Comparison of ENCODE assay signal across 8 cellular contexts in the genomic region with DNA sequence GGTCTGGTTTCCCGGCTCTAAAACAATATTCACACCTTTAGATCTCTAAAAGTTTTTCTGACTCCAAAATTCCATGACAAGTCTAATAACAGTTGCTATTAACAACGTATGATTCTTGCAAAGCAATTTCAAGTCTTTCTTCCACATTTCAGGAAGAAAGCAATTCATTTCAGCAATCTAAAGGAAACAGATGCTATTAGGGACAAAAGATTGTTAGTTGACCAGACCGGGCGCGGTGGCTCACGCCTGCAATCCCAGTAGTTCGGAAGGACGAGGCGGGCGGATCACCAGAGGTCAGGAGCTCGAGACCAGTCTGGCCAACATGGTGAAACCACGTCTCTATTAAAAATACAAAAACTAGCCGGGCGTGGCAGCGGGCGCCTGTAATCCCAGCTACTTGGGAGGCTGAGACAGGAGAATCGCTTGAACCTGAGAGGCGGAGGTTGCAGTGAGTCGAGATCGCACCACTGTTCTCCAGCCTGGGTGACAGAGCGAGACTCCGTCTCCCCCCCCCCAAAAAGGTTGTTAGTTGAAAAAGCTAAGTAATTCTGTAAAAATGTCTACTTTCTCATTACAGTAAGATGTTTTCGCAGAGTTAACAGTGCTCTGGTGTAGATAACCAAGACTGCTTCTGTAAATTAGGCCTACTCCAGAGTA. TPM values are rescaled to one million over a fixed set of nuclear protein-coding genes. Genes with fewer than 3 reads are reported as not detected.
DNase-seq lines count a peak whose midpoint lies in the region; TF ChIP-seq lines count a peak whose summit lies in the region.

No MANE protein-coding gene starts in this region.

- H3K4me1 Mint-ChIP-seq in neural crest cell: peaks cover 41% of the 10 kb centered on the region

- POLR2A ChIA-PET in RWPE1 (lab: Yijun Ruan, JAX; ENCODE audit: low non-redundant PET): no interaction called here

- H3K9me3 Mint-ChIP-seq in neural crest cell: no peaks in the 10 kb centered on the region

- peak overlapping the region; percentile 92 for H3K27ac ChIP-seq in C4-2B
- H3K27ac ChIP-seq in RWPE1: peak overlapping the region; percentile 86

- peak overlapping the region; percentile 94 for H3K4me3 Mint-ChIP-seq in neural crest cell

- CTCF ChIA-PET in RWPE1 (lab: Yijun Ruan, JAX): interaction anchor here (0.6 kb wide), 1 partner anchor 54 kb away, joined by 3 read pairs; no protein-coding TSS in a partner anchor

- no peak for TF ChIP-seq CTCF in C4-2B (conservative IDR thresholded peaks at IDR 0.05)
- TF ChIP-seq CTCF in RWPE1 (conservative IDR thresholded peaks at IDR 0.05; ENCODE audit: low read depth): no peak
- no peak for TF ChIP-seq CTCF in epithelial cell of proximal tubule (conservative IDR thresholded peaks at IDR 0.05; ENCODE audit: low read depth, low read length)
- no peak for TF ChIP-seq CTCF in neural crest cell (conservative IDR thresholded peaks at IDR 0.05)

- H3K27ac Mint-ChIP-seq in neural crest cell (ENCODE audit: unreplicated experiment): no peak overlapping the region

- DNase-seq in RWPE1 (ENCODE audit: low spot score): no peak
- no peak for DNase-seq in epithelial cell of proximal tubule (ENCODE audit: low read depth)
- no peak for DNase-seq in neural crest cell (ENCODE audit: low read depth, low spot score)
- no peak for DNase-seq in NCI-H345 treated with DMSO at 0.1 percent for 48 hours (lab: John Stamatoyannopoulos, UW; ENCODE audit: unreplicated experiment)
- no peak for DNase-seq in glomerular visceral epithelial cell (ENCODE audit: extremely low spot score)
- DNase-seq in NCI-H82 (lab: John Stamatoyannopoulos, UW): no peak
- DNase-seq in NCI-H1092 (lab: John Stamatoyannopoulos, UW): no peak

- peak overlapping the region; percentile 69 for H3K4me3 ChIP-seq in epithelial cell of proximal tubule (ENCODE audit: low read depth, low read length)

- no peaks in the 10 kb centered on the region for H3K27me3 Mint-ChIP-seq in neural crest cell (ENCODE audit: low read depth)

- peaks cover 9% of the 10 kb centered on the region for H3K36me3 Mint-ChIP-seq in neural crest cell (ENCODE audit: low read depth)

RNA-seq across cellular contexts. Expression of a gene that starts 1.3 kb away (rescaled TPM):
- total RNA-seq in epithelial cell of proximal tubule (18.4 and 22.2 TPM in 2 replicates), neural crest cell (38.0 and 46.0 TPM in 2 replicates)

RNA-seq across cellular contexts. Expression of a gene that starts 15.5 kb away (rescaled TPM):
- total RNA-seq in epithelial cell of proximal tubule (not detected in 2 replicates), neural crest cell (not detected in 2 replicates)
